In genomic region chr1:205013683-205014367, GRCh38 we compare ENCODE assay signal across 8 cellular contexts. TPM values are rescaled to one million over a fixed set of nuclear protein-coding genes. Genes with fewer than 3 reads are reported as not detected.
A peak's percentile ranks its signal among the peaks of the same experiment; 100 is the strongest.
DNase-seq lines count a peak whose midpoint lies in the region; ATAC-seq and TF ChIP-seq lines count a peak whose summit lies in the region.

No MANE protein-coding gene starts in this region.

- no peak for ATAC-seq in GM21619 (IDR thresholded peaks at IDR 0.05; ENCODE audit: unreplicated experiment)

- DNase-seq in GM03348 (ENCODE audit: low spot score) (peak; percentile 62), NCI-H69 (lab: John Stamatoyannopoulos, UW) (peak; percentile 97), fibroblast of mammary gland (ENCODE audit: low read depth) (peak; percentile 12), renal cortical epithelial cell (ENCODE audit: low read depth) (peak; percentile 8), COLO829 (ENCODE audit: low spot score) (no peak), GM19238 (ENCODE audit: insufficient read length, low spot score) (no peak)
- no peak for DNase-seq in activated CD4-positive, CD25-positive, alpha-beta regulatory T cell (lab: John Stamatoyannopoulos, UW)

- no peak for TF ChIP-seq CTCF in fibroblast of mammary gland (conservative IDR thresholded peaks at IDR 0.05; ENCODE audit: control insufficient read depth, insufficient read depth, low read depth, low read length)

- no peak overlapping the region for H3K4me3 ChIP-seq in fibroblast of mammary gland (ENCODE audit: control insufficient read depth, low read depth, low read length)

RNA-seq across cellular contexts. Expression of gene CNTN2, which starts 29.2 kb away (rescaled TPM):
- 0.05 TPM in 1 of 2 replicates, not detected in the other for total RNA-seq in renal cortical epithelial cell

Comparison
In these comparisons a context has a peak if more than half of its experiments do, and no peak if none do; other contexts are left out.
1. DNase-seq: peak in GM03348 (single experiment), NCI-H69 (single experiment), fibroblast of mammary gland (single experiment) and renal cortical epithelial cell (single experiment); none in COLO829 (single experiment), activated CD4-positive, CD25-positive, alpha-beta regulatory T cell (0 of 4) and GM19238 (single experiment).